Comparison of ENCODE assay signal across 6 cellular contexts in genomic region chr6:11847068-11847467, GRCh38.
DNase-seq lines count a peak whose midpoint lies in the region; ATAC-seq, FAIRE-seq and TF ChIP-seq lines count a peak whose summit lies in the region.
"Not testable (repeated sequence)": the region's sequence is repeated elsewhere in the genome, so short reads cannot be mapped to it uniquely, and the experiment has no call there.

No MANE protein-coding gene starts in this region.

- 48% methylated on average over 2 of the region's 2 CpGs for WGBS in K562 (ENCODE audit: insufficient coverage, low coverage, missing lambda C conversion rate)
- 13% methylated on average over 2 of the region's 2 CpGs for WGBS in HepG2 (ENCODE audit: low lambda C conversion rate)
- WGBS in smooth muscle cell (ENCODE audit: low lambda C conversion rate): 94% methylated on average over 2 of the region's 2 CpGs

- peak; percentile 5 for ATAC-seq in HG02610 (IDR thresholded peaks at IDR 0.05; ENCODE audit: unreplicated experiment)
- ATAC-seq in K562, HepG2: not testable (repeated sequence)

- H3K9me2 ChIP-seq in MM.1S (replicated peaks; ENCODE audit: insufficient read depth, low read length): not testable (repeated sequence)

- H3K9me3 ChIP-seq in MM.1S (replicated peaks; ENCODE audit: insufficient read depth, low read length); K562 (replicated peaks; ENCODE audit: control insufficient read depth, insufficient read depth, low read depth, low read length); cardiac muscle cell (ENCODE audit: low read depth); HepG2 (ENCODE audit: low read length); smooth muscle cell (replicated peaks; ENCODE audit: low read depth): not testable (repeated sequence)

- BruUV-seq in K562 (replicated peaks; lab: Mats Ljungman, UMichigan); HepG2 (replicated peaks; lab: Mats Ljungman, UMichigan): not testable (repeated sequence)

- POLR2A ChIA-PET in K562 (lab: Yijun Ruan, JAX): interaction anchor here (0.6 kb wide), 1 partner anchor 68 kb away, joined by 4 read pairs; no protein-coding TSS in a partner anchor
- POLR2A ChIA-PET in HepG2 (lab: Yijun Ruan, JAX): not testable (repeated sequence)

- FAIRE-seq in K562 (lab: Jason Lieb, UNC); HepG2 (lab: Jason Lieb, UNC): not testable (repeated sequence)

- not testable (repeated sequence) for H3F3A ChIP-seq in MM.1S (ENCODE audit: insufficient read depth, low read length); smooth muscle cell (ENCODE audit: low read depth)

- not testable (repeated sequence) for H4K20me1 ChIP-seq in MM.1S (ENCODE audit: insufficient read depth, low read length); K562 (replicated peaks; ENCODE audit: control insufficient read depth, insufficient read depth, low read length); HepG2 (ENCODE audit: insufficient read depth, low read length); smooth muscle cell (ENCODE audit: low read depth)

- H2AFZ ChIP-seq in MM.1S (ENCODE audit: low read length); K562 (ENCODE audit: low read depth, low read length); HepG2 (ENCODE audit: low read length); smooth muscle cell (ENCODE audit: low read depth): not testable (repeated sequence)

- TF ChIP-seq POLR2A in K562 (conservative IDR thresholded peaks at IDR 0.05); HepG2 (IDR thresholded peaks at IDR 0.05; ENCODE audit: insufficient read depth in 1 of 2, low read depth in 2 of 2, low read length in 2 of 2): not testable (repeated sequence)

- H3K27me3 ChIP-seq in MM.1S (replicated peaks; ENCODE audit: insufficient read depth, low read length); K562 (ENCODE audit: control insufficient read depth in 2 of 2, insufficient read depth in 2 of 2, low read length in 2 of 2); cardiac muscle cell; HepG2 (ENCODE audit: control insufficient read depth in 1 of 2, insufficient read depth in 2 of 2, low read length in 2 of 2); smooth muscle cell (ENCODE audit: low read depth): not testable (repeated sequence)

- H3K27ac ChIP-seq in MM.1S (ENCODE audit: low read length) (peak overlapping the region; percentile 53; the same call in 1 of the 2 replicates), cardiac muscle cell (peak overlapping the region; percentile 79), smooth muscle cell (ENCODE audit: low read depth) (peak overlapping the region; percentile 88)
- not testable (repeated sequence) for H3K27ac ChIP-seq in K562 (ENCODE audit: extremely low read depth, low read depth, low read length); HepG2 (ENCODE audit: extremely low read length, insufficient read depth, low read length)

- peaks cover 38% of the 10 kb centered on the region for H3K4me1 ChIP-seq in MM.1S (ENCODE audit: low read length)
- not testable (repeated sequence) for H3K4me1 ChIP-seq in K562 (replicated peaks in 1 of 2; ENCODE audit: control insufficient read depth in 2 of 2, insufficient read depth in 2 of 2, low read length in 2 of 2); cardiac muscle cell (ENCODE audit: low read depth); HepG2 (ENCODE audit: insufficient read depth, low read length); smooth muscle cell (ENCODE audit: low read depth)

- not testable (repeated sequence) for H3K36me3 ChIP-seq in MM.1S (replicated peaks; ENCODE audit: insufficient read depth, low read length); K562 (ENCODE audit: control insufficient read depth, insufficient read depth, low read length); cardiac muscle cell; HepG2 (replicated peaks in 1 of 2; ENCODE audit: control insufficient read depth in 1 of 2, insufficient read depth in 2 of 2, low read length in 2 of 2); smooth muscle cell (ENCODE audit: low read depth)

- H3K4me2 ChIP-seq in MM.1S (ENCODE audit: low read depth, low read length) (peak overlapping the region; percentile 43; the same call in 1 of the 2 replicates), smooth muscle cell (peak overlapping the region; percentile 31)
- not testable (repeated sequence) for H3K4me2 ChIP-seq in K562 (ENCODE audit: insufficient read depth, low read length); HepG2 (ENCODE audit: low read depth, low read length)

- intact Hi-C loops in K562 (cut with micrococcal nuclease); HepG2 (cut with micrococcal nuclease; ENCODE audit: unreplicated experiment): not testable (repeated sequence)

- H3K4me3 ChIP-seq in MM.1S (ENCODE audit: low read length); K562; cardiac muscle cell; HepG2 (replicated peaks in 1 of 3; ENCODE audit: insufficient read depth in 1 of 3, low read depth in 2 of 3, low read length in 3 of 3); smooth muscle cell: not testable (repeated sequence)

- TF ChIP-seq EP300 in K562 (IDR thresholded peaks at IDR 0.05; ENCODE audit: low read length); HepG2 (IDR thresholded peaks at IDR 0.05; ENCODE audit: low read depth in 2 of 2, low read length in 2 of 2); HepG2 (CRISPR knock-in tag; IDR thresholded peaks at IDR 0.05; ENCODE audit: borderline replicate concordance): not testable (repeated sequence)

- TF ChIP-seq CTCF in MM.1S (IDR thresholded peaks at IDR 0.05; ENCODE audit: low read length); K562 (IDR thresholded peaks at IDR 0.05 in 2 of 3, conservative IDR thresholded peaks at IDR 0.05 in 1 of 3; ENCODE audit: insufficient read depth in 2 of 3, low read depth in 1 of 3, low read length in 3 of 3); cardiac muscle cell (IDR thresholded peaks at IDR 0.05; ENCODE audit: low read depth, low read length); HepG2 (CRISPR knock-in tag; IDR thresholded peaks at IDR 0.05); smooth muscle cell (IDR thresholded peaks at IDR 0.05; ENCODE audit: borderline replicate concordance, insufficient read depth, poor library complexity, severe bottlenecking): not testable (repeated sequence)

- not testable (repeated sequence) for H3K9ac ChIP-seq in MM.1S (ENCODE audit: low read length); K562 (ENCODE audit: insufficient read depth in 1 of 2, low read depth in 2 of 2, low read length in 2 of 2); HepG2 (ENCODE audit: insufficient read depth, low read depth, low read length); smooth muscle cell (ENCODE audit: low read depth)

- in situ Hi-C loops in K562 (cut with MboI); HepG2 (cut with HindIII; ENCODE audit: extremely low pct_ligation_motif_present, low pct_unique_long_range_greater_than_20kb): not testable (repeated sequence)

- H3K9me1 ChIP-seq in K562 (ENCODE audit: control insufficient read depth, insufficient read depth, low read length): not testable (repeated sequence)

- CTCF ChIA-PET in K562 (lab: Yijun Ruan, JAX; ENCODE audit: low intra/inter-chr PET ratio); HepG2 (lab: Yijun Ruan, JAX; ENCODE audit: low intra/inter-chr PET ratio, low total read pairs): not testable (repeated sequence)

- not testable (repeated sequence) for DNase-seq in MM.1S; K562 (ENCODE audit: extremely low read depth in 1 of 4, low spot score in 3 of 4); cardiac muscle cell (ENCODE audit: low read depth in 1 of 2, low spot score in 1 of 2); HepG2 (ENCODE audit: low spot score); smooth muscle cell (lab: John Stamatoyannopoulos, UW; ENCODE audit: unreplicated experiment)

- TF ChIP-seq RAD21 in K562 (CRISPR knock-in tag; conservative IDR thresholded peaks at IDR 0.05 in 1 of 2, IDR thresholded peaks at IDR 0.05 in 1 of 2); HepG2 (CRISPR knock-in tag; IDR thresholded peaks at IDR 0.05): not testable (repeated sequence)

- H3K79me2 ChIP-seq in MM.1S (ENCODE audit: low read length); K562 (ENCODE audit: control insufficient read depth, insufficient read depth, low read length); HepG2 (ENCODE audit: insufficient read depth, low read length); smooth muscle cell (ENCODE audit: low read depth): not testable (repeated sequence)

TF ChIP-seq in K562, 482 proteins besides CTCF, POLR2A, EP300 and RAD21 (continues in another document):
- peak in 1 of 2 experiments; percentile 28; a peak in 1 of 3 replicates for TF ChIP-seq CBX3 (IDR thresholded peaks at IDR 0.05; ENCODE audit: borderline replicate concordance in 1 of 2, low read length in 2 of 2)

TF ChIP-seq in HepG2, 621 proteins besides CTCF, POLR2A, EP300 and RAD21:
- TF ChIP-seq ZNF430 (CRISPR knock-in tag; IDR thresholded peaks at IDR 0.05): peak; percentile 43; the same call in 1 of the 2 replicates
